ENCODE assay signal across 2 cellular contexts in the genomic region with DNA sequence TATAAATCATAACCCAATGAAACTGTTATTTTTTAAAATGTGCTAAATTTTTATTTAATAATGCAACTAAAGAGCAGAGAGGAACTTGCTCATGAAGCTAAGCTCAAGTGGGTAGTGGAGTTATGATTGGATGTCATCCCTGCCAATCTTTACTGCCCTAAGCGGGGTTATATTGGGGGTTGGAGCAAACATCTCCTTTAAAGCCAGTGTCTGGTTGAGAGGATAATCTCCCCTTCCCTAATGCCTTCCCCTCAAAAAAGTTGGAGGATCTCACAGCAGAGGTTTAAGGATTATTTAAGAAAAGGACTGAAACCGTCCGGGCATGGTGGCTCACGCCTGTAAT.
A peak's percentile ranks its signal among the peaks of the same experiment; 100 is the strongest.
TF ChIP-seq lines count a peak whose summit lies in the region.

No MANE protein-coding gene starts in this region.

TF ChIP-seq in HEK293T, 16 proteins besides CTCF, POLR2A, EP300 and RAD21:
- TF ChIP-seq BHLHE40 (IDR thresholded peaks at IDR 0.05; ENCODE audit: borderline replicate concordance) (no peak), ELF4 (IDR thresholded peaks at IDR 0.05) (no peak), FOXM1 (IDR thresholded peaks at IDR 0.05; ENCODE audit: borderline replicate concordance) (no peak), FOXK2 (IDR thresholded peaks at IDR 0.05) (no peak)
- TF ChIP-seq, protein P1, sequence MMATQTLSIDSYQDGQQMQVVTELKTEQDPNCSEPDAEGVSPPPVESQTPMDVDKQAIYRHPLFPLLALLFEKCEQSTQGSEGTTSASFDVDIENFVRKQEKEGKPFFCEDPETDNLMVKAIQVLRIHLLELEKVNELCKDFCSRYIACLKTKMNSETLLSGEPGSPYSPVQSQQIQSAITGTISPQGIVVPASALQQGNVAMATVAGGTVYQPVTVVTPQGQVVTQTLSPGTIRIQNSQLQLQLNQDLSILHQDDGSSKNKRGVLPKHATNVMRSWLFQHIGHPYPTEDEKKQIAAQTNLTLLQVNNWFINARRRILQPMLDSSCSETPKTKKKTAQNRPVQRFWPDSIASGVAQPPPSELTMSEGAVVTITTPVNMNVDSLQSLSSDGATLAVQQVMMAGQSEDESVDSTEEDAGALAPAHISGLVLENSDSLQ (IDR thresholded peaks at IDR 0.05): peak; percentile 57

TF ChIP-seq in H1, 55 proteins besides CTCF, POLR2A, EP300 and RAD21:
- TF ChIP-seq KDM1A (IDR thresholded peaks at IDR 0.05; ENCODE audit: borderline replicate concordance, low read length) (no peak), CHD1 (IDR thresholded peaks at IDR 0.05; ENCODE audit: low read depth, low read length) (no peak), NRF1 (IDR thresholded peaks at IDR 0.05; ENCODE audit: low read depth, low read length) (no peak), TCF12 (IDR thresholded peaks at IDR 0.05; ENCODE audit: low read depth, low read length) (no peak), SP1 (IDR thresholded peaks at IDR 0.05; ENCODE audit: low read depth, low read length) (no peak), RBBP5 (IDR thresholded peaks at IDR 0.05; ENCODE audit: borderline replicate concordance, low read depth, low read length) (no peak), SRF (IDR thresholded peaks at IDR 0.05; ENCODE audit: low read depth, low read length) (no peak), CREB1 (IDR thresholded peaks at IDR 0.05) (no peak), KDM4A (IDR thresholded peaks at IDR 0.05; ENCODE audit: low read depth, low read length, severe bottlenecking) (no peak), HDAC2 (IDR thresholded peaks at IDR 0.05; ENCODE audit: borderline replicate concordance in 1 of 2, low read depth in 2 of 2, low read length in 2 of 2) (no peak), SAP30 (IDR thresholded peaks at IDR 0.05; ENCODE audit: insufficient read depth, insufficient replicate concordance, low read length) (no peak)
